ENCODE assay signal across 1 cellular context in the genomic region with DNA sequence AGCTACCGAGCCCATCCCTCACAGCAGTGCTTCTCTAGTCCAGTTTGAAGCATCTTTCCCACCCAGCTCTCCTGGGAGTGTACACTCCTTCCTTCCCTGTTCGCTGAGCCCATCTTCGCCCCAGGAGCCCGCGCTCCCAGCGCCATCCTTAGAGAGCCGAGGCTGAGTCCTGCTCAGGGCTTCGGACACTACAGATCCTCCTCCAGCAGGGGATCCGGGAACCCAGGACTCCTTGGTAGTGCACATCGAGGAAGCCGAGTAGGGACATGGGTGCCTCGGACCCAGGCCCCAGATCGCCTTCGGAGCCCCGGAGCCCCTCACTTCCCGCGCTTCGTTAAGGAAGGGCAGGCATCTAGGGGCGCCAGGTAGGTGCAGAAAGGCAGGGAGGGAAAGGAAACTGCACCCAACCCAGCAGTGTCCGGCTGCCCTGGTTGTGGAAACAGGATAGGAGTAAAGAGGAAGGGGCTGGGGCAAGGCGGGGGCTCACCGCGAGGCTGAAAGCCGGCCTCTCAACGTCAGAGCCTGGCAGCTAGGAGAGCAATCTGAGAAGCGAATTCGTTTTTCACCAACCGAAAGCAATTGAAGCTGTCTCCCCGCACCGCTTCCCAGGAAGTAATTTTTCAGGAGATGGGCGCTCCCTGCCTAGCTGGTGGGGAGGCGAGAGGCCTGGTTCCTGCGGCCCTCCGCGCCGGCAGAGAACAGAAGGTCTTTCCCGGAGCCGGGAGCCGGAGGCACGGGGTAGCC.
TF ChIP-seq lines count a peak whose summit lies in the region.

No MANE protein-coding gene starts in this region.

TF ChIP-seq in H1, 55 proteins besides CTCF, POLR2A, EP300 and RAD21:
- TF ChIP-seq SUZ12 (IDR thresholded peaks at IDR 0.05; ENCODE audit: low read length) (peak; percentile 87; the same call in 1 of the 2 replicates), BRCA1 (IDR thresholded peaks at IDR 0.05; ENCODE audit: low read depth, low read length) (no peak), MAFK (IDR thresholded peaks at IDR 0.05; ENCODE audit: low read depth, low read length) (no peak), EZH2 (IDR thresholded peaks at IDR 0.05; ENCODE audit: low read depth, low read length, severe bottlenecking) (peak; percentile 96), TCF12 (IDR thresholded peaks at IDR 0.05; ENCODE audit: low read depth, low read length) (0 out of 2 replicates have a peak, but pooled peaks have one; percentile 7), CREB1 (IDR thresholded peaks at IDR 0.05) (no peak), RNF2 (IDR thresholded peaks at IDR 0.05; ENCODE audit: borderline replicate concordance, low read depth, low read length, missing control alignments, poor library complexity, severe bottlenecking) (peak; percentile 94), CBX8 (IDR thresholded peaks at IDR 0.05; ENCODE audit: borderline replicate concordance, low read depth, low read length) (peak; percentile 38; the same call in 1 of the 2 replicates)
